Comparison of ENCODE assay signal across 8 cellular contexts in the genomic region with DNA sequence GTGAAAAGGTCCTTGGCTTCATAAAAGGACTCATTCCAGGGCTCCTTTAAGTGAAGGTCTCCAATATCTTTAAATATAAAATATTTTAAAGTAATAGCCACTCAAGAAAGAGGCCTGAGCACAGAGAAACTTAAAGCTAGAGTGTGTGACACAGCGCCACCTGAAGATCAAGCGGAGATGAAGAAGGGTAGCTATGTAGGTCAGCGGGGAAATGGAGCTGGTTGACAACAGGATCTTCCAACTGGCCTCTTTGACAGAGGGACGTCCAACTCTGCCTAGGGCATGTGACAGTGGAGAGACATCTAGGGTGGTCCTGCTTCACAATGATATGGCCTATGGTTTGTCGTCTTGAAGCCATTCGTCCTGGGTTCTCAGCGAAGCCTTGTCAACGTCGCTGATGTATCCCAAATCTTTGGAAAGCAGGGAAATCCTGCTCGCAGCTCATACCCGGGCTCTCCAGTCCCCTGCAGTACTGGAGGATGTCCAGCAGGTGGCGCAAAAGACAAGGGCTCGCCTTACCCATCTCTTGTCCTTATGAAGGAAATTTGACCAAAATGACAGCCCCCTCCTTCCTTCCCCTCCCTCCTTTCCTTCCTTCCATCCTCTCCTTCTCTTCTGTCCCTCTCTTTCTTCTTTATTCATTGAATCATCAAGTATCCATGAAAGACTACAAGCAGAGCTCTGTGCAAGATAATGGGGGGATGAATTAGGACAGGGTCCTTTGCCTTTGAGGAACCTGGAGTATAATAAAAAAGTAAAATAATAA. TPM values are rescaled to one million over a fixed set of nuclear protein-coding genes. Genes with fewer than 3 reads are reported as not detected.
DNase-seq lines count a peak whose midpoint lies in the region; ATAC-seq and TF ChIP-seq lines count a peak whose summit lies in the region.

No MANE protein-coding gene starts in this region.

- peak; percentile 99 for TF ChIP-seq CTCF in CD14-positive monocyte (IDR thresholded peaks at IDR 0.05)

- no peaks in the 10 kb centered on the region for H3K27me3 ChIP-seq in effector memory CD4-positive, alpha-beta T cell (replicated peaks; ENCODE audit: control insufficient read depth, insufficient read depth, low read length, poor library complexity, severe bottlenecking)

- no peaks in the 10 kb centered on the region for H3K9me3 Mint-ChIP-seq in CD14-positive monocyte
- H3K9me3 Mint-ChIP-seq in activated CD4-positive, alpha-beta memory T cell treated with anti-CD3 and anti-CD28 coated beads for 36 hours, result no peaks in the 10 kb centered on the region
- H3K9me3 Mint-ChIP-seq in memory B cell, result no peaks in the 10 kb centered on the region

- ATAC-seq in GM19397 (IDR thresholded peaks at IDR 0.05; ENCODE audit: unreplicated experiment) (peak; percentile 55), memory B cell (ENCODE audit: low read depth) (peak; percentile 64), HG03139 (IDR thresholded peaks at IDR 0.05; ENCODE audit: unreplicated experiment) (no peak)

- intact Hi-C loops in CD14-positive monocyte (cut with micrococcal nuclease), result loop anchor here in 1 of 2 donors (5.0 to 10.0 kb wide), 2 partner anchors 112 to 705 kb away; no protein-coding TSS in a partner anchor
- intact Hi-C loops in activated CD4-positive, alpha-beta memory T cell treated with anti-CD3 and anti-CD28 coated beads for 36 hours (cut with micrococcal nuclease), result loop anchor here (1.0 to 5.0 kb wide), 2 partner anchors 119 to 705 kb away; no protein-coding TSS in a partner anchor

- no peak overlapping the region for H3K27ac ChIP-seq in effector memory CD4-positive, alpha-beta T cell (ENCODE audit: insufficient read depth, low read length, poor library complexity, severe bottlenecking)

- H3K36me3 ChIP-seq in effector memory CD4-positive, alpha-beta T cell (ENCODE audit: control insufficient read depth, insufficient read depth, low read length), result no peaks in the 10 kb centered on the region

- CTCF ChIA-PET in activated CD4-positive, alpha-beta memory T cell treated with anti-CD3 and anti-CD28 coated beads for 36 hours (lab: Charles Lee), result interaction anchor here (0.5 to 6.1 kb wide), 31 partner anchors 9 to 705 kb away, joined by 3 to 137 read pairs (median 5); a partner anchor contains a TSS

- H3K36me3 Mint-ChIP-seq in CD14-positive monocyte (no peaks in the 10 kb centered on the region), memory B cell (no peaks in the 10 kb centered on the region)
- no peaks in the 10 kb centered on the region for H3K36me3 Mint-ChIP-seq in activated CD4-positive, alpha-beta memory T cell treated with anti-CD3 and anti-CD28 coated beads for 36 hours

- POLR2A ChIA-PET in activated CD4-positive, alpha-beta memory T cell treated with anti-CD3 and anti-CD28 coated beads for 36 hours (lab: Charles Lee), result no interaction called here

- H3K4me1 ChIP-seq in effector memory CD4-positive, alpha-beta T cell (ENCODE audit: control insufficient read depth, insufficient read depth, low read length, poor library complexity, severe bottlenecking), result no peaks in the 10 kb centered on the region

- H3K27me3 Mint-ChIP-seq in CD14-positive monocyte (ENCODE audit: low read depth in 3 of 3), result peaks cover 0 to 3% (median 2%) of the 10 kb centered on the region in 3 donors
- H3K27me3 Mint-ChIP-seq in activated CD4-positive, alpha-beta memory T cell treated with anti-CD3 and anti-CD28 coated beads for 36 hours, result no peaks in the 10 kb centered on the region
- peaks cover 1% of the 10 kb centered on the region for H3K27me3 Mint-ChIP-seq in memory B cell

- no peak overlapping the region for H3K4me3 ChIP-seq in effector memory CD4-positive, alpha-beta T cell (ENCODE audit: insufficient read depth, low read depth, low read length, poor library complexity, severe bottlenecking)

- DNase-seq in CD14-positive monocyte (ENCODE audit: low spot score) (peak; percentile 51), NCI-H2227 treated with DMSO at 0.1 percent for 48 hours (lab: John Stamatoyannopoulos, UW) (peak; percentile 32), memory B cell (ENCODE audit: low spot score in 2 of 2) (peak; percentile 62 to 64)
- DNase-seq in activated CD4-positive, alpha-beta memory T cell treated with anti-CD3 and anti-CD28 coated beads for 36 hours, result peak; percentile 72
- DNase-seq in effector memory CD4-positive, alpha-beta T cell, result peak; percentile 11 to 41 (median 22)
- peak; percentile 29 to 34 for DNase-seq in stimulated activated CD8-positive, alpha-beta memory T cell treated with anti-CD3 and anti-CD28 coated beads, Interleukin-2, amount 100 ng/mL, for 48 hours (ENCODE audit: low read depth in 2 of 2)

- H3K4me3 Mint-ChIP-seq in CD14-positive monocyte, result no peak overlapping the region
- no peak overlapping the region for H3K4me3 Mint-ChIP-seq in activated CD4-positive, alpha-beta memory T cell treated with anti-CD3 and anti-CD28 coated beads for 36 hours
- H3K4me3 Mint-ChIP-seq in memory B cell, result no peak overlapping the region

- H3K4me1 Mint-ChIP-seq in CD14-positive monocyte (peaks cover 25% of the 10 kb centered on the region), memory B cell (no peaks in the 10 kb centered on the region)
- H3K4me1 Mint-ChIP-seq in activated CD4-positive, alpha-beta memory T cell treated with anti-CD3 and anti-CD28 coated beads for 36 hours (ENCODE audit: low read depth), result no peaks in the 10 kb centered on the region

- H3K9me3 ChIP-seq in effector memory CD4-positive, alpha-beta T cell (ENCODE audit: control insufficient read depth, low read length), result no peaks in the 10 kb centered on the region

- peak overlapping the region in 1 of 7 donors; percentile 2 for H3K27ac Mint-ChIP-seq in CD14-positive monocyte
- H3K27ac Mint-ChIP-seq in activated CD4-positive, alpha-beta memory T cell treated with anti-CD3 and anti-CD28 coated beads for 36 hours, result no peak overlapping the region
- no peak overlapping the region for H3K27ac Mint-ChIP-seq in memory B cell

RNA-seq across cellular contexts. Expression of a gene that starts 59.6 kb away (rescaled TPM):
- not detected for polyA plus RNA-seq in CD14-positive monocyte
- total RNA-seq in activated CD4-positive, alpha-beta memory T cell treated with anti-CD3 and anti-CD28 coated beads for 36 hours, result under 1 TPM in 1 of 2 experiments, not detected in 1; 0.02 TPM

Comparison
In these comparisons a context has a peak if more than half of its experiments do, and no peak if none do; other contexts are left out.
1. DNase-seq: peak in every context shown above with its lines; median percentile 72 in activated CD4-positive, alpha-beta memory T cell treated with anti-CD3 and anti-CD28 coated beads for 36 hours; 63 in memory B cell; 51 in CD14-positive monocyte; 32 in NCI-H2227 treated with DMSO at 0.1 percent for 48 hours; 32 in stimulated activated CD8-positive, alpha-beta memory T cell treated with anti-CD3 and anti-CD28 coated beads, Interleukin-2, amount 100 ng/mL, for 48 hours; 22 in effector memory CD4-positive, alpha-beta T cell.